Comparison of ENCODE assay signal across 9 cellular contexts in the genomic region with DNA sequence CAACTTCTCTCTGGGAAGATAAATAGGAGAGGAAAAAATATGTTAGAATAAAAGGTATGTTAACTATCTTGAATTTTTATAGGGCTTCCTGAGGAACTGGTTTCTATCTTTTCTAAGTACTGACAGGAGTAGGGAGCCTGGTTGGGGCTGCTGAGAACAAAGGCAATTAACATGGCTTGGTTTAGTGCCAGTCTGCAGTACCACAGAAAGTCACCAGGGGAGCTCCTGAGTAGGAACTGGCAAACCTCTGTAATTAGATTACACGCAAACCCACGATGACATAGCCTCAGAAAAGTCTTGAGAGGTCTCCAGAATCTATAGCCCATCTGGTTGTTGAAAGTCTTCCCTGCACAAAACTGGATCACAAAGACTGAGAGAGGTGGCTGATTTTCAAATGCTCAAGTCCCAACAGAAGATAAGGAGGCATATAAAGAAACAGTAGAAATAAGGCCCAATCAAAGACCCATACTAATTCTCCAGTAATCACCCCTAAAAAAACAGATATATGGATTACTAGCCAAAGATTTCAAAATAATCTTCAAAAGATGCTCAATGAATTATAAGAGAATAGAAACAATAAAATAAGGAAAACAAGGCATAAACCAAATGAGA. TPM values are rescaled to one million over a fixed set of nuclear protein-coding genes. Genes with fewer than 3 reads are reported as not detected.
DNase-seq lines count a peak whose midpoint lies in the region; ATAC-seq and TF ChIP-seq lines count a peak whose summit lies in the region.
"Had no signal": no experiment of that assay in that cellular context is flagged by ENCODE, and none has a peak within 500 bp of the region (broad histone marks: within the 10 kb centered on the region; RNA-seq: fewer than 3 reads in every experiment).

No MANE protein-coding gene starts in this region.

- no peak overlapping the region for H3K27ac ChIP-seq in breast epithelium
- no peak overlapping the region for H3K27ac ChIP-seq in body of pancreas

- H3K27ac Mint-ChIP-seq in MCF 10A (ENCODE audit: low read depth, unreplicated experiment), result no peak overlapping the region
- H3K27ac Mint-ChIP-seq in progenitor cell of endocrine pancreas, result no peak overlapping the region
- no peak overlapping the region for H3K27ac Mint-ChIP-seq in activated T-helper 1 cell treated with anti-CD3 and anti-CD28 coated beads, Interleukin-12 subunit alpha, Interleukin-12 subunit beta, Interleukin-2, Interleukin-4 antibody, amounts not matched to agents 30 ng/mL and 10 ng/mL and 1 ng/mL, durations not matched to agents 14 hours and 24 hours and 36 hours
- H3K27ac Mint-ChIP-seq: dendritic cell treated with granulocyte-macrophage colony-stimulating factor and Interleukin-4, amounts not matched to agents 40 ng/mL and 50 ng/mL, for 4 days had no signal

- H3K4me1 ChIP-seq in breast epithelium (no peaks in the 10 kb centered on the region), body of pancreas (no peaks in the 10 kb centered on the region)

- BruUV-seq in MCF 10A (replicated peaks; lab: Mats Ljungman, UMichigan), result no TSS peak

- DNase-seq in MCF 10A (ENCODE audit: unreplicated experiment) (peak; percentile 52), breast epithelium (ENCODE audit: low spot score in 2 of 2) (no peak), HEK293T (ENCODE audit: extremely low spot score) (peak; percentile 46), NB4 (ENCODE audit: low read depth) (peak; percentile 48), body of pancreas (peak; percentile 22 to 60 (median 46)), progenitor cell of endocrine pancreas (ENCODE audit: low spot score, unreplicated experiment) (no peak), NCI-H2107 treated with DMSO at 0.1 percent for 48 hours (lab: John Stamatoyannopoulos, UW; ENCODE audit: unreplicated experiment) (no peak)
- no peak for DNase-seq in activated T-helper 1 cell treated with anti-CD3 and anti-CD28 coated beads, Interleukin-12 subunit alpha, Interleukin-12 subunit beta, Interleukin-2, Interleukin-4 antibody, amounts not matched to agents 30 ng/mL and 10 ng/mL and 1 ng/mL, durations not matched to agents 14 hours and 24 hours and 36 hours (ENCODE audit: low spot score)

- 6 to 11% methylated on average over 2 of the region's 2 CpGs for WGBS in body of pancreas, 2 donors

- TF ChIP-seq CTCF in MCF 10A (IDR thresholded peaks at IDR 0.05; ENCODE audit: unreplicated experiment) (peak; percentile 40), breast epithelium (IDR thresholded peaks at IDR 0.05) (no peak), NB4 (IDR thresholded peaks at IDR 0.05; ENCODE audit: low read depth, low read length) (peak; percentile 80), body of pancreas (IDR thresholded peaks at IDR 0.05) (peak; percentile 22 to 57 (median 46)), progenitor cell of endocrine pancreas (IDR thresholded peaks at IDR 0.05; ENCODE audit: unreplicated experiment) (peak; percentile 44)

- TF ChIP-seq POLR2A in breast epithelium (IDR thresholded peaks at IDR 0.05) (no peak), NB4 (IDR thresholded peaks at IDR 0.05; ENCODE audit: extremely low read depth, insufficient read length) (no peak), body of pancreas (IDR thresholded peaks at IDR 0.05) (no peak)

- H3K4me1 Mint-ChIP-seq in MCF 10A (ENCODE audit: insufficient read depth, unreplicated experiment) (peaks cover 8% of the 10 kb centered on the region), progenitor cell of endocrine pancreas (ENCODE audit: low read depth) (no peaks in the 10 kb centered on the region)
- H3K4me1 Mint-ChIP-seq in activated T-helper 1 cell treated with anti-CD3 and anti-CD28 coated beads, Interleukin-12 subunit alpha, Interleukin-12 subunit beta, Interleukin-2, Interleukin-4 antibody, amounts not matched to agents 30 ng/mL and 10 ng/mL and 1 ng/mL, durations not matched to agents 14 hours and 24 hours and 36 hours (ENCODE audit: low read depth), result no peaks in the 10 kb centered on the region

- H3K36me3 Mint-ChIP-seq in MCF 10A (ENCODE audit: insufficient read depth, unreplicated experiment) (no peaks in the 10 kb centered on the region), progenitor cell of endocrine pancreas (ENCODE audit: insufficient read depth) (peaks cover 4% of the 10 kb centered on the region)
- no peaks in the 10 kb centered on the region for H3K36me3 Mint-ChIP-seq in activated T-helper 1 cell treated with anti-CD3 and anti-CD28 coated beads, Interleukin-12 subunit alpha, Interleukin-12 subunit beta, Interleukin-2, Interleukin-4 antibody, amounts not matched to agents 30 ng/mL and 10 ng/mL and 1 ng/mL, durations not matched to agents 14 hours and 24 hours and 36 hours (ENCODE audit: low read depth)

- H3K27me3 Mint-ChIP-seq in MCF 10A (ENCODE audit: insufficient read depth, unreplicated experiment) (no peaks in the 10 kb centered on the region), progenitor cell of endocrine pancreas (no peaks in the 10 kb centered on the region)
- H3K27me3 Mint-ChIP-seq in activated T-helper 1 cell treated with anti-CD3 and anti-CD28 coated beads, Interleukin-12 subunit alpha, Interleukin-12 subunit beta, Interleukin-2, Interleukin-4 antibody, amounts not matched to agents 30 ng/mL and 10 ng/mL and 1 ng/mL, durations not matched to agents 14 hours and 24 hours and 36 hours (ENCODE audit: insufficient read depth), result no peaks in the 10 kb centered on the region
- H3K27me3 Mint-ChIP-seq: dendritic cell treated with granulocyte-macrophage colony-stimulating factor and Interleukin-4, amounts not matched to agents 40 ng/mL and 50 ng/mL, for 4 days had no signal

- H3K36me3 ChIP-seq in breast epithelium (no peaks in the 10 kb centered on the region), body of pancreas (replicated peaks in 1 of 2; ENCODE audit: insufficient read depth in 1 of 2, low read depth in 2 of 2) (no peaks in the 10 kb centered on the region)

- H3K4me3 Mint-ChIP-seq in MCF 10A (ENCODE audit: unreplicated experiment) (no peak overlapping the region), progenitor cell of endocrine pancreas (ENCODE audit: low read depth) (no peak overlapping the region)
- no peak overlapping the region for H3K4me3 Mint-ChIP-seq in activated T-helper 1 cell treated with anti-CD3 and anti-CD28 coated beads, Interleukin-12 subunit alpha, Interleukin-12 subunit beta, Interleukin-2, Interleukin-4 antibody, amounts not matched to agents 30 ng/mL and 10 ng/mL and 1 ng/mL, durations not matched to agents 14 hours and 24 hours and 36 hours
- H3K4me3 Mint-ChIP-seq: dendritic cell treated with granulocyte-macrophage colony-stimulating factor and Interleukin-4, amounts not matched to agents 40 ng/mL and 50 ng/mL, for 4 days had no signal

- H3K4me3 ChIP-seq in breast epithelium (no peak overlapping the region), NB4 (ENCODE audit: low read depth, low read length) (no peak overlapping the region), body of pancreas (no peak overlapping the region)

- no peak for ATAC-seq in body of pancreas

- intact Hi-C loops in MCF 10A (cut with micrococcal nuclease), result no loop called here
- intact Hi-C loops in breast epithelium (cut with DNase I; ENCODE audit: low total_unique reads), result no loop called here
- intact Hi-C loops in body of pancreas (cut with DNase I), result no loop called here
- intact Hi-C loops in activated T-helper 1 cell treated with anti-CD3 and anti-CD28 coated beads, Interleukin-12 subunit alpha, Interleukin-12 subunit beta, Interleukin-2, Interleukin-4 antibody, amounts not matched to agents 30 ng/mL and 10 ng/mL and 1 ng/mL, durations not matched to agents 14 hours and 24 hours and 36 hours (cut with micrococcal nuclease), result no loop called here

- H3K27me3 ChIP-seq in breast epithelium (no peaks in the 10 kb centered on the region), body of pancreas (no peaks in the 10 kb centered on the region)

- CTCF ChIA-PET in MCF 10A (lab: Yijun Ruan, JAX) (no interaction called here), HEK293T (lab: Yijun Ruan, JAX) (interaction anchor here (1.0 to 1.2 kb wide), 2 partner anchors 12 to 13 kb away, joined by 4 read pairs; a partner anchor contains a TSS)

- POLR2A ChIA-PET in MCF 10A (lab: Yijun Ruan, JAX), result interaction anchor here (0.7 kb wide), 1 partner anchor 878 kb away, joined by 3 read pairs; no protein-coding TSS in a partner anchor
- POLR2A ChIA-PET in HEK293T (lab: Yijun Ruan, JAX), result no interaction called here

- peaks cover 26% of the 10 kb centered on the region for H3K9me3 Mint-ChIP-seq in MCF 10A (ENCODE audit: unreplicated experiment)
- H3K9me3 Mint-ChIP-seq in progenitor cell of endocrine pancreas (ENCODE audit: low read depth), result peaks cover 28% of the 10 kb centered on the region
- peaks cover 8% of the 10 kb centered on the region for H3K9me3 Mint-ChIP-seq in activated T-helper 1 cell treated with anti-CD3 and anti-CD28 coated beads, Interleukin-12 subunit alpha, Interleukin-12 subunit beta, Interleukin-2, Interleukin-4 antibody, amounts not matched to agents 30 ng/mL and 10 ng/mL and 1 ng/mL, durations not matched to agents 14 hours and 24 hours and 36 hours
- H3K9me3 Mint-ChIP-seq: dendritic cell treated with granulocyte-macrophage colony-stimulating factor and Interleukin-4, amounts not matched to agents 40 ng/mL and 50 ng/mL, for 4 days had no signal

- H3K9me3 ChIP-seq in breast epithelium (no peaks in the 10 kb centered on the region), body of pancreas (no peaks in the 10 kb centered on the region)

TF ChIP-seq in HEK293T, 16 proteins besides CTCF, POLR2A, EP300 and RAD21:
- no peak for TF ChIP-seq BHLHE40 (IDR thresholded peaks at IDR 0.05; ENCODE audit: borderline replicate concordance)
- no peak for TF ChIP-seq FOXM1 (IDR thresholded peaks at IDR 0.05; ENCODE audit: borderline replicate concordance)
- no peak for TF ChIP-seq FOXA1 (IDR thresholded peaks at IDR 0.05)
- TF ChIP-seq CTBP1 (IDR thresholded peaks at IDR 0.05; ENCODE audit: borderline replicate concordance), result no peak
- no peak for TF ChIP-seq ARNT (IDR thresholded peaks at IDR 0.05)
- TF ChIP-seq L3MBTL2 (conservative IDR thresholded peaks at IDR 0.05), result no peak
- no peak for TF ChIP-seq NFRKB (IDR thresholded peaks at IDR 0.05)
- no peak for TF ChIP-seq HDGF (IDR thresholded peaks at IDR 0.05; ENCODE audit: borderline replicate concordance)
- no peak for TF ChIP-seq LEF1 (IDR thresholded peaks at IDR 0.05; ENCODE audit: borderline replicate concordance)
- no peak for TF ChIP-seq SUZ12 (IDR thresholded peaks at IDR 0.05)

RNA-seq across cellular contexts. Expression of a gene that starts 11.7 kb away (rescaled TPM):
- not detected in 2 replicates for total RNA-seq in MCF 10A (2022)
- total RNA-seq in breast epithelium, result not detected
- total RNA-seq in body of pancreas, result not detected
- total RNA-seq in progenitor cell of endocrine pancreas, result 0.33 and 0.74 TPM in 2 replicates
- not detected in 2 replicates for total RNA-seq in activated T-helper 1 cell treated with anti-CD3 and anti-CD28 coated beads, Interleukin-12 subunit alpha, Interleukin-12 subunit beta, Interleukin-2, Interleukin-4 antibody, amounts not matched to agents 30 ng/mL and 10 ng/mL and 1 ng/mL, durations not matched to agents 14 hours and 24 hours and 36 hours

Comparison
In these comparisons a context has a peak if more than half of its experiments do, and no peak if none do; other contexts are left out.
1. DNase-seq: peak in MCF 10A (single experiment), HEK293T (single experiment), NB4 (single experiment) and body of pancreas (4 of 4); none in breast epithelium (0 of 2), progenitor cell of endocrine pancreas (single experiment), NCI-H2107 treated with DMSO at 0.1 percent for 48 hours (single experiment) and activated T-helper 1 cell treated with anti-CD3 and anti-CD28 coated beads, Interleukin-12 subunit alpha, Interleukin-12 subunit beta, Interleukin-2, Interleukin-4 antibody, amounts not matched to agents 30 ng/mL and 10 ng/mL and 1 ng/mL, durations not matched to agents 14 hours and 24 hours and 36 hours (single experiment).
2. CTCF ChIP-seq: peak in MCF 10A (single experiment), NB4 (single experiment), body of pancreas (7 of 7) and progenitor cell of endocrine pancreas (single experiment); none in breast epithelium (0 of 3).